In the genomic region with DNA sequence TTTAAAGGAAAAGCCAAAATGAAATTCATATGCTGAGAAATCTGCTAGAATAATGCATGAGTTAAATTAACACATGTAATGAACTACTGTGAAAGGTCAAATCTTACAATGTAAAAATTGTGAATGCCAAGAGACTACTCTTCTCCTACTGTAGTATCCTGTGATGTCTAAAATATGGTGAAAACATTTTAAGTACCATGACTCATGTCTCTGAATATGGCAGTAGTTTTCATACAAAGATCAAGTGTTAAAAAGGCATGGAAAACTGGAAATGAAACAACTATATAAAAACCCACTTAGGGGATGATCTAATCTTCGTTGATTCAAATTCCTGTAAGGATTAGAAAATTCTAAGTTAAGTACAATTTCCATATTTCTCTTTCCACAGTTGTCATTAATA, we compare ENCODE assay signal across 22 cellular contexts.
DNase-seq lines count a peak whose midpoint lies in the region; ATAC-seq and TF ChIP-seq lines count a peak whose summit lies in the region.
"Had no signal": no experiment of that assay in that cellular context is flagged by ENCODE, and none has a peak within 500 bp of the region (broad histone marks: within the 10 kb centered on the region; RNA-seq: fewer than 3 reads in every experiment).

No MANE protein-coding gene starts in this region.

- H3K36me3 Mint-ChIP-seq in T-helper 2 cell treated with Interferon-gamma antibody and Interleukin-4, amounts not matched to agents 5 μg/mL and 100 μg/mL, for 36 hours (ENCODE audit: low read depth): no peaks in the 10 kb centered on the region

- TF ChIP-seq POLR2A in ovary (IDR thresholded peaks at IDR 0.05): no peak

- CTCF ChIA-PET in A673 (lab: Charles Lee): no interaction called here

- H3K4me3 ChIP-seq in A673 (ENCODE audit: low read depth, low read length, poor library complexity, severe bottlenecking) (no peak overlapping the region), ovary (no peak overlapping the region)
- H3K4me3 ChIP-seq: ascending aorta, left ventricle myocardium inferior had no signal

- WGBS in ovary, 3 donors: 54 to 86% (median 68%) methylated on average over 1 of the region's 1 CpG

- H3K9me3 ChIP-seq in A673 (ENCODE audit: low read depth, low read length, poor library complexity, severe bottlenecking): no peaks in the 10 kb centered on the region
- H3K9me3 ChIP-seq in ovary: no peaks in the 10 kb centered on the region
- H3K9me3 ChIP-seq: ascending aorta had no signal

- no peak overlapping the region for H3K4me3 Mint-ChIP-seq in T-helper 2 cell treated with Interferon-gamma antibody and Interleukin-4, amounts not matched to agents 5 μg/mL and 100 μg/mL, for 36 hours
- H3K4me3 Mint-ChIP-seq: activated CD8-positive, alpha-beta memory T cell treated with anti-CD3 and anti-CD28 coated beads, Interleukin-2, amount 10 ng/mL, durations not matched to agents 7 days and 5 days; dendritic cell treated with granulocyte-macrophage colony-stimulating factor and Interleukin-4, amounts not matched to agents 40 ng/mL and 50 ng/mL, for 4 days had no signal

- peaks cover 33% of the 10 kb centered on the region for H3K4me1 ChIP-seq in A673 (ENCODE audit: insufficient read depth, low read length, poor library complexity, severe bottlenecking)
- H3K4me1 ChIP-seq in ovary (ENCODE audit: insufficient read depth): no peaks in the 10 kb centered on the region

- H3K27ac ChIP-seq in A673 (ENCODE audit: low read depth, low read length, poor library complexity, severe bottlenecking) (peak overlapping the region; percentile 14), ovary (no peak overlapping the region)
- H3K27ac ChIP-seq: ascending aorta, left ventricle myocardium inferior, parathyroid adenoma, WERI-Rb-1 had no signal

- H3K36me3 ChIP-seq in A673 (ENCODE audit: insufficient read depth, low read length, poor library complexity, severe bottlenecking): no peaks in the 10 kb centered on the region
- H3K36me3 ChIP-seq in ovary: no peaks in the 10 kb centered on the region
- H3K36me3 ChIP-seq: ascending aorta, left ventricle myocardium inferior, WERI-Rb-1 had no signal

- H3K27me3 ChIP-seq in A673 (replicated peaks; ENCODE audit: insufficient read depth, low read depth, low read length, poor library complexity) (no peaks in the 10 kb centered on the region), ovary (no peaks in the 10 kb centered on the region)
- H3K27me3 ChIP-seq: ascending aorta had no signal

- intact Hi-C loops in A673 (cut with micrococcal nuclease; ENCODE audit: unreplicated experiment) (no loop called here), ovary (cut with DNase I) (no loop called here)

- no peak for ATAC-seq in GM19467 (IDR thresholded peaks at IDR 0.05; ENCODE audit: unreplicated experiment)
- no peak for ATAC-seq in HG03469 (IDR thresholded peaks at IDR 0.05; ENCODE audit: unreplicated experiment)
- ATAC-seq: activated CD8-positive, alpha-beta memory T cell treated with anti-CD3 and anti-CD28 coated beads, Interleukin-2, amount 10 ng/mL, durations not matched to agents 7 days and 5 days; Panc1 had no signal

- no TSS peak for BruUV-seq in A673 (replicated peaks; lab: Mats Ljungman, UMichigan)

- TF ChIP-seq CTCF in A673 (conservative IDR thresholded peaks at IDR 0.05; ENCODE audit: low read depth, low read length) (no peak), ovary (IDR thresholded peaks at IDR 0.05) (no peak)

- no peak for TF ChIP-seq EP300 in ovary (IDR thresholded peaks at IDR 0.05)

- POLR2A ChIA-PET in A673 (lab: Charles Lee; ENCODE audit: low non-redundant PET): no interaction called here

- H3K9me3 Mint-ChIP-seq in T-helper 2 cell treated with Interferon-gamma antibody and Interleukin-4, amounts not matched to agents 5 μg/mL and 100 μg/mL, for 36 hours: peaks cover 7% of the 10 kb centered on the region
- H3K9me3 Mint-ChIP-seq: dendritic cell treated with granulocyte-macrophage colony-stimulating factor and Interleukin-4, amounts not matched to agents 40 ng/mL and 50 ng/mL, for 4 days had no signal

- peaks cover 4% of the 10 kb centered on the region for H3K4me1 Mint-ChIP-seq in T-helper 2 cell treated with Interferon-gamma antibody and Interleukin-4, amounts not matched to agents 5 μg/mL and 100 μg/mL, for 36 hours (ENCODE audit: low read depth)

- H3K27me3 Mint-ChIP-seq in T-helper 2 cell treated with Interferon-gamma antibody and Interleukin-4, amounts not matched to agents 5 μg/mL and 100 μg/mL, for 36 hours (ENCODE audit: low read depth): no peaks in the 10 kb centered on the region
- H3K27me3 Mint-ChIP-seq: activated CD8-positive, alpha-beta memory T cell treated with anti-CD3 and anti-CD28 coated beads, Interleukin-2, amount 10 ng/mL, durations not matched to agents 7 days and 5 days; dendritic cell treated with granulocyte-macrophage colony-stimulating factor and Interleukin-4, amounts not matched to agents 40 ng/mL and 50 ng/mL, for 4 days had no signal

- DNase-seq in A673 (ENCODE audit: low spot score) (peak; percentile 62), EH (ENCODE audit: low read depth) (peak; percentile 78), RPMI7951 (ENCODE audit: low read depth) (peak; percentile 49), fibroblast of peridontal ligament (ENCODE audit: extremely low read depth) (peak; percentile 66), ovary (no peak)
- DNase-seq in T-helper 2 cell treated with Interferon-gamma antibody and Interleukin-4, amounts not matched to agents 5 μg/mL and 100 μg/mL, for 36 hours (ENCODE audit: low spot score): no peak
- DNase-seq: activated CD8-positive, alpha-beta memory T cell treated with anti-CD3 and anti-CD28 coated beads, Interleukin-2, amount 10 ng/mL, durations not matched to agents 7 days and 5 days; activated effector memory CD4-positive, alpha-beta T cell treated with anti-CD3 and anti-CD28 coated beads, Interleukin-2, amount 50 U/mL, for 16 hours; AML-193; left ventricle myocardium inferior; MM.1S; NCI-H2081; NCI-H526 treated with DMSO at 0.1 percent for 48 hours; stimulated activated naive CD4-positive, alpha-beta T cell; SW 1271; WERI-Rb-1 had no signal

- H3K27ac Mint-ChIP-seq in T-helper 2 cell treated with Interferon-gamma antibody and Interleukin-4, amounts not matched to agents 5 μg/mL and 100 μg/mL, for 36 hours: no peak overlapping the region
- H3K27ac Mint-ChIP-seq: activated CD8-positive, alpha-beta memory T cell treated with anti-CD3 and anti-CD28 coated beads, Interleukin-2, amount 10 ng/mL, durations not matched to agents 7 days and 5 days; dendritic cell treated with granulocyte-macrophage colony-stimulating factor and Interleukin-4, amounts not matched to agents 40 ng/mL and 50 ng/mL, for 4 days had no signal

Comparison
In these comparisons a context has a peak if more than half of its experiments do, and no peak if none do; other contexts are left out.
1. DNase-seq: peak in A673 (single experiment), EH (single experiment), RPMI7951 (single experiment) and fibroblast of peridontal ligament (single experiment); none in ovary (0 of 5) and T-helper 2 cell treated with Interferon-gamma antibody and Interleukin-4, amounts not matched to agents 5 μg/mL and 100 μg/mL, for 36 hours (single experiment).